ENCODE assay signal across 23 cellular contexts in genomic region chr2:99803846-99804245, GRCh38.
DNase-seq lines count a peak whose midpoint lies in the region; ATAC-seq and TF ChIP-seq lines count a peak whose summit lies in the region.
"Had no signal": no experiment of that assay in that cellular context is flagged by ENCODE, and none has a peak within 500 bp of the region (broad histone marks: within the 10 kb centered on the region; RNA-seq: fewer than 3 reads in every experiment).

No MANE protein-coding gene starts in this region.

- no peaks in the 10 kb centered on the region for H3K36me3 ChIP-seq in SJSA1
- H3K36me3 ChIP-seq: BLaER1 had no signal

- H3K4me1 ChIP-seq in SJSA1 (replicated peaks), result peaks cover 36% of the 10 kb centered on the region

- no peak for TF ChIP-seq CTCF in 22Rv1 (IDR thresholded peaks at IDR 0.05)

- no peak overlapping the region for H3K4me3 ChIP-seq in SJSA1
- H3K4me3 ChIP-seq: BLaER1 had no signal

- ATAC-seq in GM18498 (IDR thresholded peaks at IDR 0.05; ENCODE audit: unreplicated experiment), result no peak
- ATAC-seq: CD8-positive, alpha-beta T cell; SK-N-SH treated with all-trans-retinoic acid at 6 μM for 48 hours had no signal

- no peaks in the 10 kb centered on the region for H3K27me3 ChIP-seq in SJSA1 (replicated peaks)
- H3K27me3 ChIP-seq: BLaER1 had no signal

- H3K27ac ChIP-seq in 22Rv1, result peak overlapping the region; percentile 31
- H3K27ac ChIP-seq in SJSA1, result 0 out of 2 replicates have a peak overlapping the region, but pooled peaks have one; percentile 12
- H3K27ac ChIP-seq: BLaER1 had no signal

- H3K9me3 ChIP-seq in SJSA1 (replicated peaks), result 0 out of 2 replicates have a peak, but pooled peaks cover 4% of the 10 kb centered on the region

- DNase-seq in GM04503 (ENCODE audit: low read depth) (peak; percentile 50), SJSA1 (ENCODE audit: low read depth in 1 of 2, low spot score in 2 of 2) (peak in 1 of 2 experiments; percentile 35), fibroblast of gingiva (ENCODE audit: low read depth) (peak; percentile 16), retina (no peak), NCI-H2171 (lab: John Stamatoyannopoulos, UW) (no peak), iPS-NIHi7 (ENCODE audit: extremely low spot score) (no peak)
- DNase-seq: 8988T; Calu3; CD8-positive, alpha-beta T cell; Kasumi-1; NCI-H1105; NCI-H187; NCI-H2107; NCI-H226; NCI-H524; NCI-H82; OCI-M1; RPMI8226; SHP77 treated with DMSO at 0.1 percent for 48 hours had no signal

Comparison
In these comparisons a context has a peak if more than half of its experiments do, and no peak if none do; other contexts are left out.
1. DNase-seq: peak in GM04503 (single experiment) and fibroblast of gingiva (single experiment); none in retina (single experiment), NCI-H2171 (single experiment) and iPS-NIHi7 (single experiment).